In the genomic region with DNA sequence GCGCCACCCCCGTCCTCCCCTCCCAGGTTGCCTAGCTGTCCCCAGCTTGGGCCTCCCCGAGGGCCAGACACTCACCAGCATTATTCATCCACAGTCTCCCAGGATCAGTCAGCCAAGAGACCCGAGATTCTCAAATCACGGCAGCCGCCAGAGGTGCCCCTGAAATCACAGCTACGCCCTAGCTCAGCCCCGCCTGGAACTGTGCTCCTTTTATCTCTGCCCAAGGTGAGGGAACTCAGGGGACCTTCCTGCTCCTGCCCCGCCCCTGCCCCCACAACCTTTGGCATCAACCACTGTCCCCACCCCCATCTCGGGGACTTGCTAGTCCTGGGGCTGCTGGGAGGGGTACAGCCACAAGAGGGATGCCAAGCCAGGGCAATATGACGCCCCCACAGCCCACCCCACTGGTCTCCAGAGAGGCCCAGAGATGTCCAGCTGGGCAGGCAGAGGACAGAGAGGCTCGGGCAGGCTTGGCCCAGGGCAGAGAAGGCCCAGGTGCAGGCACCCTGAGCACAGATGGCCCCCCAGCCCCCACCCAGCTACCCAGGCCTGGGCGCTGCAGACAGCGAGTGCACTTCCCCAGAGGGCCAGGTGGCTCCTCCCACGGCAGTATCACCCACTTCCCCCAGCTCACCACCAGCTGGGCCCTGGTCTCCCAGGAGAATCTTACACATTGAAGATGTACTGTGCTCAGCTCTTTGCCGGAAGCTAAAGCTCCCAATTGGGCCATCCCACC, we compare ENCODE assay signal across 10 cellular contexts. TPM values are rescaled to one million over a fixed set of nuclear protein-coding genes. Genes with fewer than 3 reads are reported as not detected.
DNase-seq lines count a peak whose midpoint lies in the region; ATAC-seq, FAIRE-seq and TF ChIP-seq lines count a peak whose summit lies in the region.
"Had no signal": no experiment of that assay in that cellular context is flagged by ENCODE, and none has a peak within 500 bp of the region (broad histone marks: within the 10 kb centered on the region; RNA-seq: fewer than 3 reads in every experiment).

TSS of gene FUT7 (minus strand) at position 185 of the 736 bp plus-strand sequence. CDS start at position 88, 97 bp downstream.

- H3K9me3 Mint-ChIP-seq in astrocyte (ENCODE audit: unreplicated experiment) = no peaks in the 10 kb centered on the region
- H3K9me3 Mint-ChIP-seq in stimulated activated naive B cell treated with anti-CD40 and anti-IgM and Interleukin-4, amounts not matched to agents 10 μg/mL and 1 μg/mL and 100 μg/mL, for 72 hours = no peaks in the 10 kb centered on the region

- no peak for FAIRE-seq in astrocyte (lab: Jason Lieb, UNC)

- TF ChIP-seq CTCF in astrocyte (IDR thresholded peaks at IDR 0.05; ENCODE audit: insufficient read depth, low read depth, low read length) (no peak), ascending aorta (IDR thresholded peaks at IDR 0.05) (no peak)

- H3K4me1 Mint-ChIP-seq in astrocyte (ENCODE audit: low read depth, unreplicated experiment) = no peaks in the 10 kb centered on the region
- H3K4me1 Mint-ChIP-seq in stimulated activated naive B cell treated with anti-CD40 and anti-IgM and Interleukin-4, amounts not matched to agents 10 μg/mL and 1 μg/mL and 100 μg/mL, for 72 hours = peaks cover 49 to 70% of the 10 kb centered on the region in 2 donors

- peaks cover 11% of the 10 kb centered on the region for H4K20me1 ChIP-seq in astrocyte (ENCODE audit: insufficient read depth, low read length)

- H3K27ac ChIP-seq in astrocyte (ENCODE audit: low read depth, low read length) = no peak within 1 kb of the TSS
- no peak within 1 kb of the TSS for H3K27ac ChIP-seq in ascending aorta
- H3K27ac ChIP-seq: C4-2B had no signal

- H3K4me1 ChIP-seq in astrocyte (ENCODE audit: insufficient read depth, low read length) (peaks cover 15% of the 10 kb centered on the region), ascending aorta (peaks cover 13 to 22% of the 10 kb centered on the region in 2 donors)

- H3K36me3 ChIP-seq in astrocyte (ENCODE audit: insufficient read depth, low read length) (no peaks in the 10 kb centered on the region), ascending aorta (no peaks in the 10 kb centered on the region)
- H3K36me3 ChIP-seq: Peyer's patch had no signal

- H3K4me3 Mint-ChIP-seq in astrocyte (ENCODE audit: unreplicated experiment) = peak within 1 kb of the TSS; percentile 40
- H3K4me3 Mint-ChIP-seq in stimulated activated naive B cell treated with anti-CD40 and anti-IgM and Interleukin-4, amounts not matched to agents 10 μg/mL and 1 μg/mL and 100 μg/mL, for 72 hours = peak within 1 kb of the TSS; percentile 64 to 72

- H3K4me2 ChIP-seq in astrocyte (ENCODE audit: low read length) = no peak within 1 kb of the TSS

- no peaks in the 10 kb centered on the region for H3K27me3 ChIP-seq in astrocyte (ENCODE audit: insufficient read depth, low read length)
- no peaks in the 10 kb centered on the region for H3K27me3 ChIP-seq in ascending aorta
- H3K27me3 ChIP-seq: Peyer's patch had no signal

- H3K4me3 ChIP-seq in astrocyte (ENCODE audit: insufficient read depth, low read depth, low read length) = no peak within 1 kb of the TSS
- no peak within 1 kb of the TSS for H3K4me3 ChIP-seq in ascending aorta

- no peaks in the 10 kb centered on the region for H3K36me3 Mint-ChIP-seq in astrocyte (ENCODE audit: low read depth, unreplicated experiment)
- H3K36me3 Mint-ChIP-seq in stimulated activated naive B cell treated with anti-CD40 and anti-IgM and Interleukin-4, amounts not matched to agents 10 μg/mL and 1 μg/mL and 100 μg/mL, for 72 hours = peaks cover 0 to 3% of the 10 kb centered on the region in 2 donors

- H3K9ac ChIP-seq in astrocyte (ENCODE audit: low read length) = no peak within 1 kb of the TSS

- ATAC-seq in stimulated activated naive B cell treated with anti-CD40 and anti-IgM and Interleukin-4, amounts not matched to agents 10 μg/mL and 1 μg/mL and 100 μg/mL, for 72 hours (replicated peaks) = peak; percentile 16 to 44

- no peaks in the 10 kb centered on the region for H3K79me2 ChIP-seq in astrocyte (ENCODE audit: insufficient read depth, low read length)

- H2AFZ ChIP-seq in astrocyte (ENCODE audit: low read depth, low read length) = no peak within 1 kb of the TSS

- intact Hi-C loops in ascending aorta (cut with DNase I) = no loop called here

- DNase-seq in activated gamma-delta T cell treated with Interleukin-2 at 50 U/mL for 16 hours = peak; percentile 40
- DNase-seq in activated gamma-delta T cell (lab: John Stamatoyannopoulos, UW) = no peak
- peak; percentile 63 for DNase-seq in NOMO-1 treated with DMSO at 0.1 percent for 48 hours (lab: John Stamatoyannopoulos, UW; ENCODE audit: unreplicated experiment)
- no peak for DNase-seq in astrocyte (ENCODE audit: low read depth)
- DNase-seq in stimulated activated naive B cell treated with anti-CD40 and anti-IgM and Interleukin-4, amounts not matched to agents 10 μg/mL and 1 μg/mL and 100 μg/mL, for 72 hours = no peak
- DNase-seq in NCI-H146 treated with DMSO at 0.1 percent for 48 hours (lab: John Stamatoyannopoulos, UW; ENCODE audit: unreplicated experiment) = no peak
- DNase-seq in ascending aorta (ENCODE audit: low spot score in 2 of 2) = no peak
- DNase-seq in 8988T = no peak

- no peaks in the 10 kb centered on the region for H3K9me3 ChIP-seq in astrocyte (ENCODE audit: insufficient read depth, low read depth, low read length)
- H3K9me3 ChIP-seq in ascending aorta = no peaks in the 10 kb centered on the region
- H3K9me3 ChIP-seq: Peyer's patch had no signal

- H3K27me3 Mint-ChIP-seq in astrocyte (ENCODE audit: low read depth, unreplicated experiment) = peaks cover 6% of the 10 kb centered on the region
- no peaks in the 10 kb centered on the region for H3K27me3 Mint-ChIP-seq in stimulated activated naive B cell treated with anti-CD40 and anti-IgM and Interleukin-4, amounts not matched to agents 10 μg/mL and 1 μg/mL and 100 μg/mL, for 72 hours

- H3K27ac Mint-ChIP-seq in astrocyte (ENCODE audit: unreplicated experiment) = no peak within 1 kb of the TSS
- H3K27ac Mint-ChIP-seq in stimulated activated naive B cell treated with anti-CD40 and anti-IgM and Interleukin-4, amounts not matched to agents 10 μg/mL and 1 μg/mL and 100 μg/mL, for 72 hours = peak within 1 kb of the TSS; percentile 78

RNA-seq across cellular contexts. Expression of gene FUT7, which starts in this region (rescaled TPM):
- not detected in 2 replicates for total RNA-seq in astrocyte
- not detected for total RNA-seq in ascending aorta
- total RNA-seq: Peyer's patch had no signal

Comparison
In these comparisons a context has a peak if more than half of its experiments do, and no peak if none do; other contexts are left out.
1. DNase-seq: peak in activated gamma-delta T cell treated with Interleukin-2 at 50 U/mL for 16 hours (single experiment) and NOMO-1 treated with DMSO at 0.1 percent for 48 hours (single experiment); none in activated gamma-delta T cell (single experiment), astrocyte (single experiment), stimulated activated naive B cell treated with anti-CD40 and anti-IgM and Interleukin-4, amounts not matched to agents 10 μg/mL and 1 μg/mL and 100 μg/mL, for 72 hours (single experiment), NCI-H146 treated with DMSO at 0.1 percent for 48 hours (single experiment), ascending aorta (0 of 2) and 8988T (single experiment).